ENCODE assay signal across 1 cellular context in the genomic region with DNA sequence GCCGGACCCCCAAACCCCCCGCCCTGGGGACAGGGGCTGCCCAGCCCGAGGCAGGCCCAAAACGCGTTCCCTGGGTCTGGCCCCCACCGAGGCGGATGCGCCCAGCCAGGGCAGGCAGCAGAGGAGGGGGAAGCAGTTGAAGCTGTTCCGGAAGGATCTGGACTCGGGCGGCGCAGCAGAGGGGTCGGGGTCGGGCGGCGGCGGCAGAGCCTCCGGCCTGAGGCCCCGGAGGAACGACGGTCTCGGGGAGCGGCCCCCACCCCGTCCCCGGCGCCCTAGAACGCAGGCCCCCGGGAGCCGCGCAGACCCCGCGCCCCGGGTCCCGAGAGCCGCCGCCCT.
TF ChIP-seq lines count a peak whose summit lies in the region.

No MANE protein-coding gene starts in this region.

TF ChIP-seq in GM12878, 131 proteins besides CTCF, POLR2A, EP300 and RAD21:
- TF ChIP-seq CREM (IDR thresholded peaks at IDR 0.05; ENCODE audit: low read depth): no peak
- TF ChIP-seq, protein P1, sequence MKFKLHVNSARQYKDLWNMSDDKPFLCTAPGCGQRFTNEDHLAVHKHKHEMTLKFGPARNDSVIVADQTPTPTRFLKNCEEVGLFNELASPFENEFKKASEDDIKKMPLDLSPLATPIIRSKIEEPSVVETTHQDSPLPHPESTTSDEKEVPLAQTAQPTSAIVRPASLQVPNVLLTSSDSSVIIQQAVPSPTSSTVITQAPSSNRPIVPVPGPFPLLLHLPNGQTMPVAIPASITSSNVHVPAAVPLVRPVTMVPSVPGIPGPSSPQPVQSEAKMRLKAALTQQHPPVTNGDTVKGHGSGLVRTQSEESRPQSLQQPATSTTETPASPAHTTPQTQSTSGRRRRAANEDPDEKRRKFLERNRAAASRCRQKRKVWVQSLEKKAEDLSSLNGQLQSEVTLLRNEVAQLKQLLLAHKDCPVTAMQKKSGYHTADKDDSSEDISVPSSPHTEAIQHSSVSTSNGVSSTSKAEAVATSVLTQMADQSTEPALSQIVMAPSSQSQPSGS (IDR thresholded peaks at IDR 0.05; ENCODE audit: low read length): no peak
TF ChIP-seq in GM12878: peak in this region for 0.
